8 cellular contexts compared by ENCODE assay signal in the genomic region with DNA sequence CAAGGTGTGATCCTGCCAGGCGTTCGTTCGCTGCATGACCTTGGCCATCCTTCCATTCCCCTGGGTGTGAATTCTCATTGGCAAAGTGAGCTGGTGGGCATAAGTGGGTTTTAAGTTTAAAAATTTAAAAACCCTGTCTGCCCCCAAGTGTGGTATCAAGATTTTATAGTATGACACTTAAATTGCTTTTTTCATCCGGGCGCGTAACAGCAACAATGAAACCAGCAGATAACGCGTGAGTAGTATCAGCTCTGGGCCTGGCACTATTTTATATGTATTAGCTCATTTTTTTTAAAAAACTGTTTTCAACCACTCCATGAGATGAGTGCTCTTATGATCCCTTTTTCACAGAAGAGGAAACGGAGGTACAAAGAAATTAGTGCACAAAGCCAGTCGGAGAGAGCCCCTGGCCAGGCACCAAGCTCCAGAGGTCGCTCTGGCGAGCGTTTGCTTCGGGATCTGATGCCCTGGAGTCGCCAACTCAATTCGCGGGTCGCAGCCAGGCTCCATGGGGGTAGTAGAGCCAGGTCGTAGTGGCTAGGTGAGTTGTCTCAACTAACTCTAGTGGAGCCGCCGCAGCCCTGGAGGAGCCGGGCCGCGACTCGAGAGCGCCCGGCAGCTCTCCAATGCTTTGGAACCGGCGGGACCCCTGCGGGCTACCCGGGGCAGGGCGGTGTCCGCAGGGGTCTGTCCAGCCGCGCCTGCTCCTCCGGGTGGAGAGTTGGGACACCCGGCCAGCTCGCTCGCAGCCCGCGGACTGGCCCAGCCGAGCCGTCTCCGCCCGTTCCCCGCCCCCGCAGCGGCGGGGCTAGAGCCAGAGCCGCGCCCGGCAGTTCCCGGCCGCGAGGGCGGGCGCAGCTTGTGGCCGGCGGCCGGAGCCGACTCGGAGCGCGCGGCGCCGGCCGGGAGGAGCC. TPM values are rescaled to one million over a fixed set of nuclear protein-coding genes. Genes with fewer than 3 reads are reported as not detected.
DNase-seq lines count a peak whose midpoint lies in the region; TF ChIP-seq lines count a peak whose summit lies in the region.

A gene with protein sequence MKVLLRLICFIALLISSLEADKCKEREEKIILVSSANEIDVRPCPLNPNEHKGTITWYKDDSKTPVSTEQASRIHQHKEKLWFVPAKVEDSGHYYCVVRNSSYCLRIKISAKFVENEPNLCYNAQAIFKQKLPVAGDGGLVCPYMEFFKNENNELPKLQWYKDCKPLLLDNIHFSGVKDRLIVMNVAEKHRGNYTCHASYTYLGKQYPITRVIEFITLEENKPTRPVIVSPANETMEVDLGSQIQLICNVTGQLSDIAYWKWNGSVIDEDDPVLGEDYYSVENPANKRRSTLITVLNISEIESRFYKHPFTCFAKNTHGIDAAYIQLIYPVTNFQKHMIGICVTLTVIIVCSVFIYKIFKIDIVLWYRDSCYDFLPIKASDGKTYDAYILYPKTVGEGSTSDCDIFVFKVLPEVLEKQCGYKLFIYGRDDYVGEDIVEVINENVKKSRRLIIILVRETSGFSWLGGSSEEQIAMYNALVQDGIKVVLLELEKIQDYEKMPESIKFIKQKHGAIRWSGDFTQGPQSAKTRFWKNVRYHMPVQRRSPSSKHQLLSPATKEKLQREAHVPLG (plus strand): TSS at position 832 of the 914 bp plus-strand sequence. CDS start 14,979 bp downstream, outside the sequence.

- H3K27ac ChIP-seq in ascending aorta (peak within 1 kb of the TSS; percentile 93 to 96), left ventricle myocardium inferior (replicated peaks) (peak within 1 kb of the TSS; percentile 93)

- H3K4me3 ChIP-seq in ascending aorta (peak within 1 kb of the TSS; percentile 64 to 77), left ventricle myocardium inferior (peak within 1 kb of the TSS; percentile 78)

- intact Hi-C loops in ascending aorta (cut with DNase I) (loop anchor here (1.0 to 5.0 kb wide), 3 partner anchors 20 to 78 kb away; no protein-coding TSS in a partner anchor), left ventricle myocardium inferior (cut with micrococcal nuclease) (no loop called here), posterior vena cava (cut with DNase I) (loop anchor here in 1 of 2 donors (10.0 kb wide), 1 partner anchor 97 kb away; no protein-coding TSS in a partner anchor)

- peaks cover 10 to 26% of the 10 kb centered on the region in 2 donors for H3K9me3 ChIP-seq in ascending aorta
- peaks cover 27% of the 10 kb centered on the region for H3K9me3 ChIP-seq in left ventricle myocardium inferior (replicated peaks)

- DNase-seq in COLO829 (ENCODE audit: low spot score) (peak; percentile 57), HPDE6-E6E7 (ENCODE audit: extremely low spot score) (peak; percentile 77), ascending aorta (ENCODE audit: low spot score in 2 of 2) (peak in 1 of 2 donors; percentile 88), left ventricle myocardium inferior (peak; percentile 85), posterior vena cava (ENCODE audit: low spot score) (peak; percentile 96), H4 (ENCODE audit: low spot score) (no peak), NCI-H1105 (lab: John Stamatoyannopoulos, UW) (no peak), GM10266 (ENCODE audit: extremely low spot score) (no peak)

- TF ChIP-seq CTCF in ascending aorta (IDR thresholded peaks at IDR 0.05) (no peak), left ventricle myocardium inferior (IDR thresholded peaks at IDR 0.05; ENCODE audit: borderline replicate concordance) (no peak), GM10266 (IDR thresholded peaks at IDR 0.05; ENCODE audit: control insufficient read depth, insufficient read depth, low read depth, missing control alignments) (no peak)

- H3K36me3 ChIP-seq in ascending aorta (peaks cover 0 to 8% of the 10 kb centered on the region in 2 donors), left ventricle myocardium inferior (peaks cover 19% of the 10 kb centered on the region)

- H3K4me1 ChIP-seq in ascending aorta (peaks cover 0 to 5% of the 10 kb centered on the region in 2 donors), left ventricle myocardium inferior (peaks cover 27% of the 10 kb centered on the region)

- H3K27me3 ChIP-seq in ascending aorta = no peaks in the 10 kb centered on the region
- H3K27me3 ChIP-seq in left ventricle myocardium inferior (ENCODE audit: low read depth) = no peaks in the 10 kb centered on the region

RNA-seq across cellular contexts. Expression of the gene that starts here (rescaled TPM):
- 132 TPM for total RNA-seq in ascending aorta
- total RNA-seq in left ventricle myocardium inferior = 22.6 TPM
- total RNA-seq in posterior vena cava = 100 to 1,000 TPM; 147 to 189 TPM
- 7.9 and 8.0 TPM in 2 replicates for total RNA-seq in H4 (2014; rRNA removed; shearing (Covaris generic))

Comparison
In these comparisons a context has a peak if more than half of its experiments do, and no peak if none do; other contexts are left out.
1. DNase-seq: peak in COLO829 (single experiment), HPDE6-E6E7 (single experiment), left ventricle myocardium inferior (single experiment) and posterior vena cava (single experiment); none in H4 (single experiment), NCI-H1105 (single experiment) and GM10266 (single experiment).